In genomic region chr12:40693503-40693863, GRCh38 we compare ENCODE assay signal across 9 cellular contexts. TPM values are rescaled to one million over a fixed set of nuclear protein-coding genes. Genes with fewer than 3 reads are reported as not detected.
DNase-seq lines count a peak whose midpoint lies in the region; ATAC-seq and TF ChIP-seq lines count a peak whose summit lies in the region.
"Had no signal": no experiment of that assay in that cellular context is flagged by ENCODE, and none has a peak within 500 bp of the region (broad histone marks: within the 10 kb centered on the region; RNA-seq: fewer than 3 reads in every experiment).

No MANE protein-coding gene starts in this region.

- peak; percentile 64 for DNase-seq in COR-L47 (lab: John Stamatoyannopoulos, UW)
- DNase-seq in NCI-H524 treated with DMSO at 0.1 percent for 48 hours (lab: John Stamatoyannopoulos, UW) = peak; percentile 26
- no peak for DNase-seq in esophagus muscularis mucosa (ENCODE audit: extremely low spot score)
- DNase-seq in omental fat pad (ENCODE audit: low spot score) = no peak
- DNase-seq in HuH-7 (ENCODE audit: low spot score) = no peak
- DNase-seq in NOMO-1 treated with DMSO at 0.1 percent for 48 hours (lab: John Stamatoyannopoulos, UW; ENCODE audit: unreplicated experiment) = no peak
- no peak for DNase-seq in activated naive CD4-positive, alpha-beta T cell treated with anti-CD3 and anti-CD28 coated beads, Interleukin-2, amount 50 U/mL, for 16 hours
- no peak for DNase-seq in natural killer cell treated with Interleukin-12 subunit alpha and Interleukin-12 subunit beta and Interleukin-15 and Interleukin-18, amount 100 ng/mL, for 72 hours (ENCODE audit: low spot score)

- peak overlapping the region; percentile 75 to 82 (median 78) for H3K27ac ChIP-seq in esophagus muscularis mucosa (replicated peaks in 1 of 4)
- H3K27ac ChIP-seq: VCaP had no signal

- H3K27me3 ChIP-seq in esophagus muscularis mucosa = peaks cover 0 to 7% (median 0%) of the 10 kb centered on the region in 4 donors

- TF ChIP-seq EP300 in esophagus muscularis mucosa (IDR thresholded peaks at IDR 0.05) = no peak

- H3K4me1 ChIP-seq in esophagus muscularis mucosa = peaks cover 11 to 18% (median 17%) of the 10 kb centered on the region in 4 donors

- TF ChIP-seq CTCF in esophagus muscularis mucosa (IDR thresholded peaks at IDR 0.05) (no peak), omental fat pad (IDR thresholded peaks at IDR 0.05) (no peak)

- TF ChIP-seq POLR2A in esophagus muscularis mucosa (IDR thresholded peaks at IDR 0.05; ENCODE audit: low read depth) = no peak

- peak overlapping the region; percentile 75 to 92 (median 82) for H3K4me3 ChIP-seq in esophagus muscularis mucosa

- no peaks in the 10 kb centered on the region for H3K36me3 Mint-ChIP-seq in natural killer cell treated with Interleukin-12 subunit alpha and Interleukin-12 subunit beta and Interleukin-15 and Interleukin-18, amount 100 ng/mL, for 72 hours

- H3K36me3 ChIP-seq in esophagus muscularis mucosa = no peaks in the 10 kb centered on the region

- no peak overlapping the region for H3K27ac Mint-ChIP-seq in natural killer cell treated with Interleukin-12 subunit alpha and Interleukin-12 subunit beta and Interleukin-15 and Interleukin-18, amount 100 ng/mL, for 72 hours

- intact Hi-C loops in esophagus muscularis mucosa (cut with DNase I) = loop anchor here (5.0 kb wide), 1 partner anchor 229 kb away; no protein-coding TSS in a partner anchor

- peaks cover 3% of the 10 kb centered on the region for H3K9me3 Mint-ChIP-seq in natural killer cell treated with Interleukin-12 subunit alpha and Interleukin-12 subunit beta and Interleukin-15 and Interleukin-18, amount 100 ng/mL, for 72 hours

- ATAC-seq in omental fat pad (ENCODE audit: low FRiP score) = peak; percentile 30
- ATAC-seq in natural killer cell treated with Interleukin-12 subunit alpha and Interleukin-12 subunit beta and Interleukin-15 and Interleukin-18, amount 100 ng/mL, for 72 hours = no peak

- peaks cover 0 to 6% of the 10 kb centered on the region in 2 donors for H3K27me3 Mint-ChIP-seq in natural killer cell treated with Interleukin-12 subunit alpha and Interleukin-12 subunit beta and Interleukin-15 and Interleukin-18, amount 100 ng/mL, for 72 hours

- no peak overlapping the region for H3K4me3 Mint-ChIP-seq in natural killer cell treated with Interleukin-12 subunit alpha and Interleukin-12 subunit beta and Interleukin-15 and Interleukin-18, amount 100 ng/mL, for 72 hours

- no peaks in the 10 kb centered on the region for H3K4me1 Mint-ChIP-seq in natural killer cell treated with Interleukin-12 subunit alpha and Interleukin-12 subunit beta and Interleukin-15 and Interleukin-18, amount 100 ng/mL, for 72 hours (ENCODE audit: low read depth in 2 of 2)

- WGBS in esophagus muscularis mucosa = 12% methylated on average over 12 of the region's 12 CpGs

- H3K9me3 ChIP-seq in esophagus muscularis mucosa = no peaks in the 10 kb centered on the region

RNA-seq across cellular contexts. Expression of gene CNTN1, which starts 1.2 kb away (rescaled TPM):
- total RNA-seq in esophagus muscularis mucosa = 10 to 100 TPM; 44.2 to 65.6 (median 57.6) TPM
- 1 to 10 TPM; 1.1 to 3.6 (median 1.5) TPM for total RNA-seq in omental fat pad
- not detected for total RNA-seq in natural killer cell treated with Interleukin-12 subunit alpha and Interleukin-12 subunit beta and Interleukin-15 and Interleukin-18, amount 100 ng/mL, for 72 hours

Comparison
In these comparisons a context has a peak if more than half of its experiments do, and no peak if none do; other contexts are left out.
1. DNase-seq: peak in COR-L47 (single experiment) and NCI-H524 treated with DMSO at 0.1 percent for 48 hours (single experiment); none in esophagus muscularis mucosa (single experiment), omental fat pad (single experiment), HuH-7 (single experiment), NOMO-1 treated with DMSO at 0.1 percent for 48 hours (single experiment), activated naive CD4-positive, alpha-beta T cell treated with anti-CD3 and anti-CD28 coated beads, Interleukin-2, amount 50 U/mL, for 16 hours (single experiment) and natural killer cell treated with Interleukin-12 subunit alpha and Interleukin-12 subunit beta and Interleukin-15 and Interleukin-18, amount 100 ng/mL, for 72 hours (single experiment).
2. RNA of gene CNTN1, which starts 1.2 kb away (total RNA-seq): 44.2 to 65.6 TPM in esophagus muscularis mucosa; 1.1 to 3.6 TPM in omental fat pad and not detected in natural killer cell treated with Interleukin-12 subunit alpha and Interleukin-12 subunit beta and Interleukin-15 and Interleukin-18, amount 100 ng/mL, for 72 hours; every median in the first group is over 4 times any median in the second.